16 cellular contexts compared by ENCODE assay signal in the genomic region with DNA sequence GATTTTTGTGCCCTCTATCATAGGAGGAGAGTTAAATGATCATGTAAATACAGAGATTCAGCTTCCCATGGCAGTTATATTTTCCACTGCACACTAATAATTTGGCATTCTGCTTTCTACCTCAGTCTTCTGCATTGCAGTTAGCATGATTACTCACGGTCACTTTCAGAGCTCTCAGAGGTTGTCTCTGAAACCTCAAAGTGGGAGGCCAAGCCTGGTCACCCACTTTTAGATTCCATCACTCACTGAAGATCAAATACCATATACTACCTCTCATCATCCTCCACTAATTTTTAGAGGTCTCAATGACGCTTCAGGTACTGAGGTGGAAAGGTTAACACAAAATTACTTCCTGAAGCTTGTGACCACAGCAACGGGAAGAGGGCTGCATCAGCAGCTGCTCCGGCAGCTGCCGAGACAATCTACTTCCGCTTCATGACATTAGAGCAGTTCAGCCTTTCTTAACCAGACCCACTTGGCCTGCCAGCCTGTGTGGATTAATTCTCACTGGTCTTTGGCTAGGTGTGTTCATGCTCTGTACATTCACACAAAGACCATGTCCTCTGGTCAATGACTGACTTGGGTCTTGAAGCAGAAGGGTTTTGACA.
"Had no signal": no experiment of that assay in that cellular context is flagged by ENCODE, and none has a peak within 500 bp of the region (broad histone marks: within the 10 kb centered on the region; RNA-seq: fewer than 3 reads in every experiment).

No MANE protein-coding gene starts in this region.

- H3K27ac ChIP-seq: body of pancreas, esophagus squamous epithelium, hepatocyte, neutrophil, parathyroid adenoma, thyroid gland, uterus had no signal

- H3K79me2 ChIP-seq: hepatocyte, parathyroid adenoma had no signal

- H3K27me3 ChIP-seq: body of pancreas, esophagus squamous epithelium, hepatocyte, neutrophil, thyroid gland, uterus had no signal

- H3K4me3 ChIP-seq: body of pancreas, esophagus squamous epithelium, hepatocyte, thyroid gland, uterus had no signal

- DNase-seq: activated CD4-positive, alpha-beta T cell treated with anti-CD3 and anti-CD28 coated beads, Interleukin-2, amount 50 U/mL, for 1 hour; activated CD8-positive, alpha-beta memory T cell treated with anti-CD3 and anti-CD28 coated beads for 24 hours; activated naive CD8-positive, alpha-beta T cell treated with anti-CD3 and anti-CD28 coated beads for 36 hours; amygdala; body of pancreas; effector CD8-positive, alpha-beta T cell; esophagus squamous epithelium; left ventricle myocardium superior; mesendoderm; natural killer cell; stimulated activated naive B cell treated with anti-CD40 and anti-IgM and Interleukin-4, amounts not matched to agents 10 μg/mL and 1 μg/mL and 100 μg/mL, for 72 hours; thyroid gland; uterus had no signal

- H3K9me3 ChIP-seq: body of pancreas, esophagus squamous epithelium, neutrophil, thyroid gland, uterus had no signal

- H3K36me3 ChIP-seq: esophagus squamous epithelium, neutrophil, thyroid gland, uterus had no signal

- H3K4me1 ChIP-seq: body of pancreas, esophagus squamous epithelium, parathyroid adenoma, thyroid gland, uterus had no signal

- ATAC-seq: body of pancreas; left ventricle myocardium superior; natural killer cell; stimulated activated naive B cell treated with anti-CD40 and anti-IgM and Interleukin-4, amounts not matched to agents 10 μg/mL and 1 μg/mL and 100 μg/mL, for 72 hours had no signal

- H3K4me2 ChIP-seq: hepatocyte had no signal

- H2AFZ ChIP-seq: hepatocyte, parathyroid adenoma had no signal

- H3K9ac ChIP-seq: parathyroid adenoma had no signal
